15 cellular contexts compared by ENCODE assay signal in the genomic region with DNA sequence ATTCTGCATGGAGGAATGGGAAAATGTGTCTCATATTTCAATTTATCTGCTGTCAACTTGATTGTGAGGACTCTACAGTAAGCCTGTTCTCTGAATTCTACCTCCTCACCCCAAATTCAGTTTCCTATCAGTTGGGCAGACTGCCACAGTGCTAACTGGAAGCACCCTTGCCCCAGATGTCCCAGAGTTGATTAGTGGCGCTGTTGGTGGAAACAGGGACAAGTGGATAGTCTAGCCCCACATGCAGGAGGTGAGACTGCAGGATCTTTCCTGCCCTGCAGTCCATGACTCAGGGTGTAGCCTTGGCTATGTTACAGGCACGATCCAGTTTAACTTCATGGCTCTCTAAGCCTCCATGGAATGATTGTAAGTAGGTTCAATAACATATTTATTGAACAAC. TPM values are rescaled to one million over a fixed set of nuclear protein-coding genes. Genes with fewer than 3 reads are reported as not detected.
"Had no signal": no experiment of that assay in that cellular context is flagged by ENCODE, and none has a peak within 500 bp of the region (broad histone marks: within the 10 kb centered on the region; RNA-seq: fewer than 3 reads in every experiment).

No MANE protein-coding gene starts in this region.

- H3K36me3 ChIP-seq: adrenal gland, tibial nerve had no signal

- DNase-seq: activated CD4-positive, CD25-positive, alpha-beta regulatory T cell; activated naive CD4-positive, alpha-beta T cell treated with anti-CD3 and anti-CD28 coated beads, Interleukin-2, amount 50 U/mL, for 16 hours; effector memory CD8-positive, alpha-beta T cell; glutamatergic neuron; retina; T-helper 1 cell had no signal

- H3K4me3 ChIP-seq: adrenal gland, smooth muscle cell, tibial nerve had no signal

- H3K27ac ChIP-seq: epithelial cell of prostate, parathyroid adenoma had no signal

- H3K27ac Mint-ChIP-seq: dendritic cell treated with granulocyte-macrophage colony-stimulating factor and Interleukin-4, amounts not matched to agents 40 ng/mL and 50 ng/mL, for 4 days; effector memory CD8-positive, alpha-beta T cell; stimulated activated effector memory CD8-positive, alpha-beta T cell treated with anti-CD3 and anti-CD28 coated beads, Interleukin-12 subunit alpha, Interleukin-12 subunit beta, amount 100 ng/mL, for 72 hours had no signal

- H3K9me3 Mint-ChIP-seq: dendritic cell treated with granulocyte-macrophage colony-stimulating factor and Interleukin-4, amounts not matched to agents 40 ng/mL and 50 ng/mL, for 4 days; effector memory CD8-positive, alpha-beta T cell; neural crest cell; stimulated activated effector memory CD8-positive, alpha-beta T cell treated with anti-CD3 and anti-CD28 coated beads, Interleukin-12 subunit alpha, Interleukin-12 subunit beta, amount 100 ng/mL, for 72 hours had no signal

- H3K9ac ChIP-seq: parathyroid adenoma had no signal

- H3K4me2 ChIP-seq: smooth muscle cell had no signal

- ATAC-seq: effector memory CD8-positive, alpha-beta T cell had no signal

- H3K27me3 Mint-ChIP-seq: dendritic cell treated with granulocyte-macrophage colony-stimulating factor and Interleukin-4, amounts not matched to agents 40 ng/mL and 50 ng/mL, for 4 days had no signal

- H3K27me3 ChIP-seq: adrenal gland, tibial nerve had no signal

- H2AFZ ChIP-seq: parathyroid adenoma had no signal

- H3K79me2 ChIP-seq: parathyroid adenoma had no signal

- H3K36me3 Mint-ChIP-seq: stimulated activated effector memory CD8-positive, alpha-beta T cell treated with anti-CD3 and anti-CD28 coated beads, Interleukin-12 subunit alpha, Interleukin-12 subunit beta, amount 100 ng/mL, for 72 hours had no signal

- H3K4me1 ChIP-seq: adrenal gland, parathyroid adenoma had no signal

- H3K4me3 Mint-ChIP-seq: dendritic cell treated with granulocyte-macrophage colony-stimulating factor and Interleukin-4, amounts not matched to agents 40 ng/mL and 50 ng/mL, for 4 days; effector memory CD8-positive, alpha-beta T cell; neural crest cell; stimulated activated effector memory CD8-positive, alpha-beta T cell treated with anti-CD3 and anti-CD28 coated beads, Interleukin-12 subunit alpha, Interleukin-12 subunit beta, amount 100 ng/mL, for 72 hours had no signal

- H3K9me3 ChIP-seq: adrenal gland, tibial nerve had no signal

RNA-seq across cellular contexts. Expression of a gene that starts 22.1 kb away (rescaled TPM):
- total RNA-seq: adrenal gland, neural crest cell, smooth muscle cell, subcutaneous adipose tissue, tibial nerve had no signal
- polyA plus RNA-seq: adrenal gland, smooth muscle cell had no signal
